Comparison of ENCODE assay signal across 10 cellular contexts in the genomic region with DNA sequence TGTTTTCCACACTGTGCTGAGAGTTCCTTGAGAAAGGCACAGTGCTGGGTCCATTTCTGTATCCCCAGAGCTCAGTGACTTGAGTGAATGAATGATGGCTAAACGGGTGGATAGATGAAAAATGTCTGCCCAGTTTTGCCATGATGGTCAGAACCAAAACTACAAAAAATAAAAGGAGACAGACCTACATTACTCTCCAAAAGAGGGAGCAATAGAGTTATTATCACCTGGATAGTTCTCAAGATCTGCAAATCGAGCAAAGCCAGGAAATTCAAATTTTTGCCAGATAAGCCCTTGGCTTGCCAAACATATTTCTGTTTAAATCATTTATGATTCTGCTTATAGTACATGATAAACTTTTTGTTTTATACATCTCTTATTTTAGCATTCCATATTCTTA.
DNase-seq lines count a peak whose midpoint lies in the region; ATAC-seq and TF ChIP-seq lines count a peak whose summit lies in the region.
"Had no signal": no experiment of that assay in that cellular context is flagged by ENCODE, and none has a peak within 500 bp of the region (broad histone marks: within the 10 kb centered on the region; RNA-seq: fewer than 3 reads in every experiment).

No MANE protein-coding gene starts in this region.

- H3K9me3 ChIP-seq in esophagus muscularis mucosa: no peaks in the 10 kb centered on the region
- H3K9me3 ChIP-seq in psoas muscle: no peaks in the 10 kb centered on the region

- TF ChIP-seq CTCF in esophagus muscularis mucosa (IDR thresholded peaks at IDR 0.05) (peak; percentile 29 to 48 (median 42)), psoas muscle (IDR thresholded peaks at IDR 0.05) (peak; percentile 11), dorsolateral prefrontal cortex (IDR thresholded peaks at IDR 0.05 in 54 of 56, conservative IDR thresholded peaks at IDR 0.05 in 2 of 56; ENCODE audit: low read depth in 1 of 56, partially characterized antibody in 56 of 56) (peak in 1 of 56 donors; percentile 20)

- TF ChIP-seq POLR2A in esophagus muscularis mucosa (IDR thresholded peaks at IDR 0.05; ENCODE audit: low read depth): no peak

- DNase-seq in NCI-H1694 treated with DMSO at 0.1 percent for 48 hours (lab: John Stamatoyannopoulos, UW) (peak; percentile 4), NCI-H1694 (lab: John Stamatoyannopoulos, UW) (no peak), NCI-H748 (lab: John Stamatoyannopoulos, UW; ENCODE audit: unreplicated experiment) (peak; percentile 34), esophagus muscularis mucosa (ENCODE audit: extremely low spot score) (no peak), psoas muscle (no peak), SK-N-DZ (ENCODE audit: low spot score) (no peak), mucosa of gallbladder (ENCODE audit: low spot score) (no peak), dorsolateral prefrontal cortex (no peak)
- DNase-seq: NCI-H510A, T-helper 2 cell had no signal

- intact Hi-C loops in esophagus muscularis mucosa (cut with DNase I) (loop anchor here (2.0 to 5.0 kb wide), 2 partner anchors 212 to 524 kb away; no protein-coding TSS in a partner anchor), psoas muscle (cut with DNase I) (no loop called here), dorsolateral prefrontal cortex (cut with DNase I) (no loop called here)

- no peak overlapping the region for H3K4me3 ChIP-seq in esophagus muscularis mucosa
- no peak overlapping the region for H3K4me3 ChIP-seq in psoas muscle
- no peak overlapping the region for H3K4me3 ChIP-seq in dorsolateral prefrontal cortex

- no peaks in the 10 kb centered on the region for H3K36me3 ChIP-seq in esophagus muscularis mucosa
- H3K36me3 ChIP-seq in psoas muscle (ENCODE audit: insufficient read depth in 1 of 2, low read depth in 1 of 2): no peaks in the 10 kb centered on the region

- no peak for TF ChIP-seq EP300 in esophagus muscularis mucosa (IDR thresholded peaks at IDR 0.05)

- H3K27ac ChIP-seq in esophagus muscularis mucosa (replicated peaks in 1 of 4): no peak overlapping the region
- no peak overlapping the region for H3K27ac ChIP-seq in psoas muscle
- no peak overlapping the region for H3K27ac ChIP-seq in dorsolateral prefrontal cortex

- ATAC-seq in psoas muscle: no peak

- WGBS in esophagus muscularis mucosa: 25% methylated on average over 2 of the region's 2 CpGs
- WGBS in psoas muscle, 3 donors: 30 to 46% (median 34%) methylated on average over 2 of the region's 2 CpGs

- peaks cover 0 to 3% (median 0%) of the 10 kb centered on the region in 4 donors for H3K4me1 ChIP-seq in esophagus muscularis mucosa
- no peaks in the 10 kb centered on the region for H3K4me1 ChIP-seq in psoas muscle

- H3K27me3 ChIP-seq in esophagus muscularis mucosa (no peaks in the 10 kb centered on the region), psoas muscle (ENCODE audit: insufficient read depth in 3 of 3, low read length in 2 of 3) (no peaks in the 10 kb centered on the region), dorsolateral prefrontal cortex (no peaks in the 10 kb centered on the region)

Comparison
In these comparisons a context has a peak if more than half of its experiments do, and no peak if none do; other contexts are left out.
1. DNase-seq: peak in NCI-H1694 treated with DMSO at 0.1 percent for 48 hours (single experiment) and NCI-H748 (single experiment); none in NCI-H1694 (single experiment), esophagus muscularis mucosa (single experiment), psoas muscle (0 of 2), SK-N-DZ (single experiment), mucosa of gallbladder (single experiment) and dorsolateral prefrontal cortex (0 of 10).